ENCODE assay signal across 22 cellular contexts in the genomic region with DNA sequence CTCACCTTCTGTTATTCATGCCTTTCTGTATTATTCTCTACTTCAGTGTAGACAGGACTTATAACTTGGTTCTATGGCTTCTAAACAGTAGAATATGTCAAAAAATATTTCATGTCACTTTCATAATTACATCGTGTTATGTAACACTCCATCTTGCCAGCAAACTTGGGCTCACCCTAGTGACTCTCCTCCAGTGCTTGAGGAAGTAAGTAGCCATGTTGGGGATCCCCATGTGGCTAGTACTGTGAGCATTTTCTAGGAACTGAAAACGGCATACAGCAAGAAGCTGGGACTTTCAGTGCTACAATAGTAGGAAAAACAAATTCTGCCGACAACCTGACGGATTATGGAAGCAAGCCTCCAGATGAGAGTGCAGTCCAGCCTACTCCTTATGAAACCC.
"Had no signal": no experiment of that assay in that cellular context is flagged by ENCODE, and none has a peak within 500 bp of the region (broad histone marks: within the 10 kb centered on the region; RNA-seq: fewer than 3 reads in every experiment).

No MANE protein-coding gene starts in this region.

- H3K4me3 Mint-ChIP-seq: endodermal cell; immature natural killer cell; memory B cell; natural killer cell treated with Interleukin-12 subunit alpha and Interleukin-12 subunit beta and Interleukin-15 and Interleukin-18, amount 100 ng/mL, for 72 hours; neural progenitor cell; stimulated activated effector memory CD8-positive, alpha-beta T cell treated with anti-CD3 and anti-CD28 coated beads, Interleukin-12 subunit alpha, Interleukin-12 subunit beta, amount 100 ng/mL, for 72 hours; stimulated activated naive CD8-positive, alpha-beta T cell treated with anti-CD3 and anti-CD28 coated beads, Interleukin-15, Interleukin-2, amounts not matched to agents 100 ng/mL and 50 ng/mL, for 24 hours had no signal

- ATAC-seq: foreskin keratinocyte; left cardiac atrium; lower lobe of right lung; natural killer cell treated with Interleukin-12 subunit alpha and Interleukin-12 subunit beta and Interleukin-15 and Interleukin-18, amount 100 ng/mL, for 72 hours; right cardiac atrium; stimulated activated effector memory CD8-positive, alpha-beta T cell treated with anti-CD3 and anti-CD28 coated beads, Interleukin-12 subunit alpha, Interleukin-12 subunit beta, amount 100 ng/mL, for 72 hours; upper lobe of right lung had no signal

- H3K4me1 Mint-ChIP-seq: endodermal cell; immature natural killer cell; memory B cell; neural progenitor cell; stimulated activated effector memory CD8-positive, alpha-beta T cell treated with anti-CD3 and anti-CD28 coated beads, Interleukin-12 subunit alpha, Interleukin-12 subunit beta, amount 100 ng/mL, for 72 hours had no signal

- DNase-seq: dermis blood vessel endothelial cell; endodermal cell; erythroblast; foreskin keratinocyte; immature natural killer cell; kidney; left cardiac atrium; left ventricle myocardium inferior; lower lobe of right lung; midbrain; nucleus accumbens; ovary; right cardiac atrium; stimulated activated CD4-positive, alpha-beta T cell treated with anti-CD3 and anti-CD28 coated beads, Interleukin-4, amount 100 ng/mL, for 1 hour; stimulated activated CD8-positive, alpha-beta memory T cell treated with anti-CD3 and anti-CD28 coated beads, Interleukin-4, amount 100 ng/mL, for 48 hours; tibial artery; upper lobe of right lung had no signal

- H3K9me3 Mint-ChIP-seq: endodermal cell, neural progenitor cell had no signal

- H3K27ac Mint-ChIP-seq: endodermal cell; immature natural killer cell; memory B cell; natural killer cell treated with Interleukin-12 subunit alpha and Interleukin-12 subunit beta and Interleukin-15 and Interleukin-18, amount 100 ng/mL, for 72 hours; neural progenitor cell; stimulated activated effector memory CD8-positive, alpha-beta T cell treated with anti-CD3 and anti-CD28 coated beads, Interleukin-12 subunit alpha, Interleukin-12 subunit beta, amount 100 ng/mL, for 72 hours; stimulated activated naive CD8-positive, alpha-beta T cell treated with anti-CD3 and anti-CD28 coated beads, Interleukin-15, Interleukin-2, amounts not matched to agents 100 ng/mL and 50 ng/mL, for 24 hours had no signal

- H3K36me3 Mint-ChIP-seq: memory B cell; natural killer cell treated with Interleukin-12 subunit alpha and Interleukin-12 subunit beta and Interleukin-15 and Interleukin-18, amount 100 ng/mL, for 72 hours; neural progenitor cell; stimulated activated effector memory CD8-positive, alpha-beta T cell treated with anti-CD3 and anti-CD28 coated beads, Interleukin-12 subunit alpha, Interleukin-12 subunit beta, amount 100 ng/mL, for 72 hours had no signal

- H3K27me3 Mint-ChIP-seq: memory B cell; natural killer cell treated with Interleukin-12 subunit alpha and Interleukin-12 subunit beta and Interleukin-15 and Interleukin-18, amount 100 ng/mL, for 72 hours; stimulated activated naive CD8-positive, alpha-beta T cell treated with anti-CD3 and anti-CD28 coated beads, Interleukin-15, Interleukin-2, amounts not matched to agents 100 ng/mL and 50 ng/mL, for 24 hours had no signal
